ENCODE assay signal across 1 cellular context in genomic region chr11:133918606-133919260, GRCh38.
TF ChIP-seq lines count a peak whose summit lies in the region.

No MANE protein-coding gene starts in this region.

TF ChIP-seq in HepG2, 621 proteins besides CTCF, POLR2A, EP300 and RAD21:
- no peak for TF ChIP-seq CAMTA2 (CRISPR knock-in tag; IDR thresholded peaks at IDR 0.05; ENCODE audit: borderline replicate concordance)
- TF ChIP-seq REXO4 (CRISPR knock-in tag; IDR thresholded peaks at IDR 0.05; ENCODE audit: borderline replicate concordance), result no peak
- no peak for TF ChIP-seq ZFP90 (CRISPR knock-in tag; IDR thresholded peaks at IDR 0.05; ENCODE audit: borderline replicate concordance)
- no peak for TF ChIP-seq PTBP1 (IDR thresholded peaks at IDR 0.05; ENCODE audit: low read depth, low read length, poor library complexity, severe bottlenecking)
- TF ChIP-seq MIXL1 (CRISPR knock-in tag; IDR thresholded peaks at IDR 0.05), result no peak
- no peak for TF ChIP-seq HMG20B (CRISPR knock-in tag; conservative IDR thresholded peaks at IDR 0.05)
- TF ChIP-seq ZNF101 (CRISPR knock-in tag; IDR thresholded peaks at IDR 0.05; ENCODE audit: borderline replicate concordance, low read depth), result no peak
- no peak for TF ChIP-seq ZNF549 (CRISPR knock-in tag; IDR thresholded peaks at IDR 0.05)
- TF ChIP-seq, protein P1, sequence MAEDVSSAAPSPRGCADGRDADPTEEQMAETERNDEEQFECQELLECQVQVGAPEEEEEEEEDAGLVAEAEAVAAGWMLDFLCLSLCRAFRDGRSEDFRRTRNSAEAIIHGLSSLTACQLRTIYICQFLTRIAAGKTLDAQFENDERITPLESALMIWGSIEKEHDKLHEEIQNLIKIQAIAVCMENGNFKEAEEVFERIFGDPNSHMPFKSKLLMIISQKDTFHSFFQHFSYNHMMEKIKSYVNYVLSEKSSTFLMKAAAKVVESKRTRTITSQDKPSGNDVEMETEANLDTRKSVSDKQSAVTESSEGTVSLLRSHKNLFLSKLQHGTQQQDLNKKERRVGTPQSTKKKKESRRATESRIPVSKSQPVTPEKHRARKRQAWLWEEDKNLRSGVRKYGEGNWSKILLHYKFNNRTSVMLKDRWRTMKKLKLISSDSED (CRISPR knock-in tag; IDR thresholded peaks at IDR 0.05), result no peak
